17 cellular contexts compared by ENCODE assay signal in genomic region chr5:108686676-108687075, GRCh38.
DNase-seq lines count a peak whose midpoint lies in the region; ATAC-seq and TF ChIP-seq lines count a peak whose summit lies in the region.
"Had no signal": no experiment of that assay in that cellular context is flagged by ENCODE, and none has a peak within 500 bp of the region (broad histone marks: within the 10 kb centered on the region; RNA-seq: fewer than 3 reads in every experiment).

No MANE protein-coding gene starts in this region.

- no peak for TF ChIP-seq POLR2A in GM18505 (IDR thresholded peaks at IDR 0.05; ENCODE audit: borderline replicate concordance, extremely low read depth, insufficient read depth, insufficient read length)

- H3K9me2 ChIP-seq in hepatocyte (replicated peaks; ENCODE audit: insufficient read depth), result no peaks in the 10 kb centered on the region

- no peak overlapping the region for H3K4ac ChIP-seq in mesendoderm (ENCODE audit: low read depth, low read length)

- H4K8ac ChIP-seq in mesendoderm (ENCODE audit: low read depth, low read length), result no peak overlapping the region

- DNase-seq in H7 (peak; percentile 43), astrocyte of the hippocampus (ENCODE audit: low read depth, low spot score) (peak; percentile 14), hepatocyte (ENCODE audit: low spot score) (no peak), mesendoderm (peak; percentile 32), GM19238 (ENCODE audit: insufficient read length, low spot score) (no peak)
- DNase-seq: EL, Karpas-422, NCI-H1694 treated with DMSO at 0.1 percent for 48 hours, NCI-H2081 treated with DMSO at 0.1 percent for 48 hours, NCI-H2171 treated with DMSO at 0.1 percent for 48 hours, NCI-H446, NCI-H526, OCI-M1, SJCRH30 had no signal

- H4K20me1 ChIP-seq in hepatocyte (ENCODE audit: insufficient read depth, poor library complexity, severe bottlenecking), result no peaks in the 10 kb centered on the region

- H2BK5ac ChIP-seq in mesendoderm (ENCODE audit: low read length), result no peak overlapping the region

- H3K27me3 ChIP-seq in H7 (ENCODE audit: control insufficient read depth, insufficient read depth, low read length), result no peaks in the 10 kb centered on the region
- no peaks in the 10 kb centered on the region for H3K27me3 ChIP-seq in hepatocyte
- no peaks in the 10 kb centered on the region for H3K27me3 ChIP-seq in mesendoderm (ENCODE audit: insufficient read depth, low read length, poor library complexity)
- H3K27me3 ChIP-seq: SJCRH30 had no signal

- TF ChIP-seq CTCF in hepatocyte (IDR thresholded peaks at IDR 0.05; ENCODE audit: poor library complexity), result no peak

- WGBS in hepatocyte (ENCODE audit: low lambda C conversion rate, missing lambda C conversion rate), result 50% methylated on average over 1 of the region's 1 CpG
- no CpG with 5 or more reads among the region's 1 CpG for WGBS in mesendoderm (ENCODE audit: extremely low coverage, insufficient coverage, low lambda C conversion rate)

- H3K4me2 ChIP-seq in hepatocyte (no peak overlapping the region), mesendoderm (ENCODE audit: low read length) (no peak overlapping the region)

- H4K5ac ChIP-seq in mesendoderm (ENCODE audit: low read length), result no peak overlapping the region

- H3K79me1 ChIP-seq in mesendoderm (ENCODE audit: low read length), result no peaks in the 10 kb centered on the region

- H3K36me3 ChIP-seq in H7 (replicated peaks; ENCODE audit: control insufficient read depth, insufficient read depth, low read length) (no peaks in the 10 kb centered on the region), hepatocyte (replicated peaks; ENCODE audit: insufficient read depth, low read depth) (no peaks in the 10 kb centered on the region), mesendoderm (ENCODE audit: control insufficient read depth, insufficient read depth, low read length) (no peaks in the 10 kb centered on the region)
- H3K36me3 ChIP-seq: SJCRH30 had no signal

- no peak overlapping the region for H3K4me3 ChIP-seq in H7 (ENCODE audit: insufficient read depth, low read depth, low read length)
- H3K4me3 ChIP-seq in hepatocyte, result no peak overlapping the region
- H3K4me3 ChIP-seq in mesendoderm (ENCODE audit: low read length), result no peak overlapping the region
- H3K4me3 ChIP-seq: SJCRH30 had no signal

- H3K56ac ChIP-seq in mesendoderm (ENCODE audit: low read length), result peak overlapping the region; percentile 11

- H3K27ac ChIP-seq in hepatocyte (no peak overlapping the region), mesendoderm (ENCODE audit: low read depth, low read length) (no peak overlapping the region)
- H3K27ac ChIP-seq: SJCRH30 had no signal

- peak overlapping the region; percentile 39 for H2AFZ ChIP-seq in hepatocyte

- H2AK5ac ChIP-seq in mesendoderm (ENCODE audit: low read length), result no peak overlapping the region

- no peak overlapping the region for H3K23ac ChIP-seq in mesendoderm (ENCODE audit: low read length)

- H3K4me1 ChIP-seq in hepatocyte (ENCODE audit: insufficient read depth) (no peaks in the 10 kb centered on the region), mesendoderm (ENCODE audit: control insufficient read depth, low read depth, low read length) (peaks cover 2% of the 10 kb centered on the region)
- H3K4me1 ChIP-seq: SJCRH30 had no signal

- ATAC-seq in HG03196 (IDR thresholded peaks at IDR 0.05; ENCODE audit: unreplicated experiment) (no peak), GM18505 (IDR thresholded peaks at IDR 0.05; ENCODE audit: unreplicated experiment) (no peak), SK-N-SH treated with all-trans-retinoic acid at 6 μM for 48 hours (no peak)

- no peak overlapping the region for H2BK120ac ChIP-seq in mesendoderm (ENCODE audit: low read depth, low read length)

- no peaks in the 10 kb centered on the region for H3K9me3 ChIP-seq in hepatocyte (ENCODE audit: low read depth)
- H3K9me3 ChIP-seq: SJCRH30 had no signal

- no peaks in the 10 kb centered on the region for H3K79me2 ChIP-seq in hepatocyte
- H3K79me2 ChIP-seq in mesendoderm (ENCODE audit: control insufficient read depth, insufficient read depth, low read length), result no peaks in the 10 kb centered on the region

- H3K9ac ChIP-seq in mesendoderm (ENCODE audit: low read length), result no peak overlapping the region

- H2BK15ac ChIP-seq in mesendoderm (replicated peaks; ENCODE audit: low read depth), result no peak overlapping the region

- H3K18ac ChIP-seq in mesendoderm (ENCODE audit: low read length), result no peak overlapping the region

TF ChIP-seq in SK-N-SH treated with all-trans-retinoic acid at 6 μM for 48 hours, 23 proteins besides CTCF, POLR2A, EP300 and RAD21:
- TF ChIP-seq CSDC2 (CRISPR knock-in tag; IDR thresholded peaks at IDR 0.05) (no peak), ARNTL (CRISPR knock-in tag; IDR thresholded peaks at IDR 0.05; ENCODE audit: borderline replicate concordance, low read depth) (no peak), PPARA (CRISPR knock-in tag; IDR thresholded peaks at IDR 0.05; ENCODE audit: borderline replicate concordance) (no peak), TOX (CRISPR knock-in tag; IDR thresholded peaks at IDR 0.05; ENCODE audit: borderline replicate concordance) (no peak), ZC3H10 (CRISPR knock-in tag; IDR thresholded peaks at IDR 0.05) (no peak)
TF ChIP-seq in SK-N-SH treated with all-trans-retinoic acid at 6 μM for 48 hours: peak in this region for 0.

Comparison
In these comparisons a context has a peak if more than half of its experiments do, and no peak if none do; other contexts are left out.
1. DNase-seq: peak in H7 (single experiment), astrocyte of the hippocampus (single experiment) and mesendoderm (single experiment); none in hepatocyte (single experiment) and GM19238 (single experiment).